In the genomic region with DNA sequence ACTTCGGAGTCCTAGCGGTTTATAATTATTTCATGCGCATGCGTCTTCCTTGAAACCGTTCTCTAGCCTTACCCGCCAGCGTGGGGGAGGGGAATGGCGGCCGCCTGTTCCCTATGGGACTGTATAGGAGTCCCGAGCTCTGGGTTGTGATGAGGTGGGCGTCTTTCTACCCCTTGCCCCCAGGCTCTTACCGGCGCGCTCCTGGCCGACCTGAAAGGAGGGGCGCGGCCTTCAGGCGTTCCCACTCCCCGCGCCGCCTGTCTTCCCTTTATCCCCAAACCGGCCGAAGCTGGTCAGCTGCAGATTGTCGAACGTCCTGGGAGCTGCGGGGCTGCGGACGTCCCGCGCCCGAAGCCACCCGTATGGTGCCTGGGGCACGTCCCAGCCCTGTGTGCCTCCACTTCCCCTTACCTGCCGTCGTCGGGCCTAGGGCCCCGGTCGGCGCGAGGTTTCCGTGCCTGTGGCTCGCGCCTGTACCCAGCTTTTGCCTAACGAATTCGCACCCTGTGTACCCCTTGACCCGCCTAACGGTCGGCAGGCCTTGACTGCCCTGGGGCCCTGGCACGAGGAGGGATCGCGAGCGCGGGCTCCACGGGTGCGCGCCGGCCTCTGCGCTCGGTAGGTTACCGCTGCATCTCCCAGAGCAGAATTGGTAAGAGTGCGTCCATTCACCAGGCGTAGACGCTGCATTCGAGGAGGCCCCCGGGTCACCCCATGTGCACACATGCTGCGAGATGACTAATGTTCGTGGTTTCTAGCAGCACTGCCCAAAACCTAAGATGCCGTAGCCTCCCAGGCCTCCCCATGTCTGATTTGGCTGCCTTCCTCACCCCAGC, we compare ENCODE assay signal across 1 cellular context.
TF ChIP-seq lines count a peak whose summit lies in the region.

No MANE protein-coding gene starts in this region.

TF ChIP-seq in K562, 482 proteins besides CTCF, POLR2A, EP300 and RAD21 (continued from another document):
- peak; percentile 91; the same call in 1 of the 2 replicates for TF ChIP-seq STAT6 (CRISPR knock-in tag; IDR thresholded peaks at IDR 0.05)
- no peak for TF ChIP-seq TCF7L2 (IDR thresholded peaks at IDR 0.05; ENCODE audit: low read depth, low read length)
- TF ChIP-seq TCF15 (CRISPR knock-in tag; IDR thresholded peaks at IDR 0.05): no peak
- TF ChIP-seq FOXK1 (CRISPR knock-in tag; IDR thresholded peaks at IDR 0.05; ENCODE audit: borderline replicate concordance): peak; percentile 48; the same call in 1 of the 2 replicates
- TF ChIP-seq ZNF444 (CRISPR knock-in tag; IDR thresholded peaks at IDR 0.05): 0 out of 2 replicates have a peak, but pooled peaks have one; percentile 20
- no peak for TF ChIP-seq ZFP1 (CRISPR knock-in tag; IDR thresholded peaks at IDR 0.05)
- TF ChIP-seq MBD1 (CRISPR knock-in tag; IDR thresholded peaks at IDR 0.05): no peak
- TF ChIP-seq PKNOX1 (IDR thresholded peaks at IDR 0.05): no peak
- peak; percentile 77 for TF ChIP-seq GABPB1 (CRISPR knock-in tag; IDR thresholded peaks at IDR 0.05)
- TF ChIP-seq CSDE1 (IDR thresholded peaks at IDR 0.05): no peak
- no peak for TF ChIP-seq HLTF (IDR thresholded peaks at IDR 0.05)
- no peak for TF ChIP-seq KLF1 (tag; IDR thresholded peaks at IDR 0.05)
- TF ChIP-seq AFF1 (IDR thresholded peaks at IDR 0.05; ENCODE audit: low read depth in 1 of 2, partially characterized antibody in 2 of 2): no peak
- TF ChIP-seq, protein P1, sequence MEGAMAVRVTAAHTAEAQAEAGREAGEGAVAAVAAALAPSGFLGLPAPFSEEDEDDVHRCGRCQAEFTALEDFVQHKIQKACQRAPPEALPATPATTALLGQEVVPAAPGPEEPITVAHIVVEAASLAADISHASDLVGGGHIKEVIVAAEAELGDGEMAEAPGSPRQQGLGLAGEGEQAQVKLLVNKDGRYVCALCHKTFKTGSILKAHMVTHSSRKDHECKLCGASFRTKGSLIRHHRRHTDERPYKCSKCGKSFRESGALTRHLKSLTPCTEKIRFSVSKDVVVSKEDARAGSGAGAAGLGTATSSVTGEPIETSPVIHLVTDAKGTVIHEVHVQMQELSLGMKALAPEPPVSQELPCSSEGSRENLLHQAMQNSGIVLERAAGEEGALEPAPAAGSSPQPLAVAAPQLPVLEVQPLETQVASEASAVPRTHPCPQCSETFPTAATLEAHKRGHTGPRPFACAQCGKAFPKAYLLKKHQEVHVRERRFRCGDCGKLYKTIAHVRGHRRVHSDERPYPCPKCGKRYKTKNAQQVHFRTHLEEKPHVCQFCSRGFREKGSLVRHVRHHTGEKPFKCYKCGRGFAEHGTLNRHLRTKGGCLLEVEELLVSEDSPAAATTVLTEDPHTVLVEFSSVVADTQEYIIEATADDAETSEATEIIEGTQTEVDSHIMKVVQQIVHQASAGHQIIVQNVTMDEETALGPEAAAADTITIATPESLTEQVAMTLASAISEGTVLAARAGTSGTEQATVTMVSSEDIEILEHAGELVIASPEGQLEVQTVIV (CRISPR knock-in tag; IDR thresholded peaks at IDR 0.05; ENCODE audit: borderline replicate concordance): no peak; the same call in 1 of the 2 replicates
- TF ChIP-seq TFAP4 (CRISPR knock-in tag; IDR thresholded peaks at IDR 0.05; ENCODE audit: borderline replicate concordance): peak; percentile 80
- peak; percentile 35; the same call in 1 of the 2 replicates for TF ChIP-seq ARID4B (CRISPR knock-in tag; IDR thresholded peaks at IDR 0.05)
- TF ChIP-seq ETV1 (tag; conservative IDR thresholded peaks at IDR 0.05; ENCODE audit: low read depth): no peak; the same call in 1 of the 2 replicates
- peak; percentile 10; the same call in 1 of the 2 replicates for TF ChIP-seq POLR2G (IDR thresholded peaks at IDR 0.05; ENCODE audit: low read depth, low read length)
- 0 out of 2 replicates have a peak, but pooled peaks have one; percentile 25 for TF ChIP-seq NFIC (IDR thresholded peaks at IDR 0.05)
